In genomic region chr20:51600016-51600420, GRCh38 we compare ENCODE assay signal across 18 cellular contexts. TPM values are rescaled to one million over a fixed set of nuclear protein-coding genes. Genes with fewer than 3 reads are reported as not detected.
DNase-seq lines count a peak whose midpoint lies in the region; ATAC-seq and TF ChIP-seq lines count a peak whose summit lies in the region.
"Had no signal": no experiment of that assay in that cellular context is flagged by ENCODE, and none has a peak within 500 bp of the region (broad histone marks: within the 10 kb centered on the region; RNA-seq: fewer than 3 reads in every experiment).

No MANE protein-coding gene starts in this region.

- H3K4me2 ChIP-seq in hepatocyte, result no peak overlapping the region
- H3K4me2 ChIP-seq: GM23338 had no signal

- TF ChIP-seq CTCF in hepatocyte (IDR thresholded peaks at IDR 0.05; ENCODE audit: poor library complexity), result no peak

- H3K4me3 Mint-ChIP-seq in activated CD4-positive, alpha-beta T cell treated with anti-CD3 and anti-CD28 coated beads for 36 hours, result no peak overlapping the region
- H3K4me3 Mint-ChIP-seq in activated CD4-positive, alpha-beta T cell treated with anti-CD3 and anti-CD28 coated beads, Interleukin-2, amount 10 ng/mL, durations not matched to agents 7 days and 5 days, result no peak overlapping the region
- H3K4me3 Mint-ChIP-seq in activated naive CD8-positive, alpha-beta T cell treated with anti-CD3 and anti-CD28 coated beads, Interleukin-2, amount 50 U/mL, for 24 hours, result no peak overlapping the region
- H3K4me3 Mint-ChIP-seq: CD8-positive, alpha-beta T cell; GM23338 had no signal

- no peak overlapping the region for H3K27ac Mint-ChIP-seq in activated CD4-positive, alpha-beta T cell treated with anti-CD3 and anti-CD28 coated beads for 36 hours
- H3K27ac Mint-ChIP-seq in activated CD4-positive, alpha-beta T cell treated with anti-CD3 and anti-CD28 coated beads, Interleukin-2, amount 10 ng/mL, durations not matched to agents 7 days and 5 days, result no peak overlapping the region
- H3K27ac Mint-ChIP-seq in activated naive CD8-positive, alpha-beta T cell treated with anti-CD3 and anti-CD28 coated beads, Interleukin-2, amount 50 U/mL, for 24 hours, result peak overlapping the region; percentile 29
- H3K27ac Mint-ChIP-seq: CD8-positive, alpha-beta T cell; GM23338 had no signal

- peaks cover 3% of the 10 kb centered on the region for H3K27me3 Mint-ChIP-seq in activated CD4-positive, alpha-beta T cell treated with anti-CD3 and anti-CD28 coated beads for 36 hours
- peaks cover 4% of the 10 kb centered on the region for H3K27me3 Mint-ChIP-seq in activated CD4-positive, alpha-beta T cell treated with anti-CD3 and anti-CD28 coated beads, Interleukin-2, amount 10 ng/mL, durations not matched to agents 7 days and 5 days
- peaks cover 7% of the 10 kb centered on the region for H3K27me3 Mint-ChIP-seq in activated naive CD8-positive, alpha-beta T cell treated with anti-CD3 and anti-CD28 coated beads, Interleukin-2, amount 50 U/mL, for 24 hours

- H3K9me3 ChIP-seq in hepatocyte (ENCODE audit: low read depth), result no peaks in the 10 kb centered on the region

- peak; percentile 34 for DNase-seq in activated CD4-positive, alpha-beta T cell treated with anti-CD3 and anti-CD28 coated beads for 36 hours
- no peak for DNase-seq in activated CD4-positive, alpha-beta T cell treated with anti-CD3 and anti-CD28 coated beads, Interleukin-2, amount 10 ng/mL, durations not matched to agents 7 days and 5 days
- DNase-seq in activated naive CD8-positive, alpha-beta T cell treated with anti-CD3 and anti-CD28 coated beads, Interleukin-2, amount 50 U/mL, for 24 hours, result peak; percentile 35
- peak; percentile 71 for DNase-seq in islet precursor cell
- peak; percentile 82 for DNase-seq in pulmonary artery endothelial cell (ENCODE audit: low read depth, low spot score)
- DNase-seq in hepatocyte (ENCODE audit: low spot score), result no peak
- DNase-seq in UCSD-AML1 (lab: John Stamatoyannopoulos, UW; ENCODE audit: unreplicated experiment), result no peak
- DNase-seq: CD8-positive, alpha-beta T cell; DMS79 treated with DMSO at 0.1 percent for 48 hours; KBM-7; NCI-H1436; NCI-H2029 treated with DMSO at 0.1 percent for 48 hours; NCI-H748 treated with DMSO at 0.1 percent for 48 hours; OCI-M1; RPMI8226 had no signal

- H3K4me1 Mint-ChIP-seq in activated CD4-positive, alpha-beta T cell treated with anti-CD3 and anti-CD28 coated beads for 36 hours, result peaks cover 45% of the 10 kb centered on the region
- H3K4me1 Mint-ChIP-seq in activated CD4-positive, alpha-beta T cell treated with anti-CD3 and anti-CD28 coated beads, Interleukin-2, amount 10 ng/mL, durations not matched to agents 7 days and 5 days, result peaks cover 12% of the 10 kb centered on the region
- peaks cover 55% of the 10 kb centered on the region for H3K4me1 Mint-ChIP-seq in activated naive CD8-positive, alpha-beta T cell treated with anti-CD3 and anti-CD28 coated beads, Interleukin-2, amount 50 U/mL, for 24 hours

- CTCF ChIA-PET in activated CD4-positive, alpha-beta T cell treated with anti-CD3 and anti-CD28 coated beads for 36 hours (lab: Charles Lee), result interaction anchor here (1.3 kb wide), 1 partner anchor 12 kb away, joined by 3 read pairs; no protein-coding TSS in a partner anchor
- CTCF ChIA-PET in activated CD4-positive, alpha-beta T cell treated with anti-CD3 and anti-CD28 coated beads, Interleukin-2, amount 10 ng/mL, durations not matched to agents 7 days and 5 days (lab: Charles Lee), result interaction anchor here (0.5 kb wide), 1 partner anchor 8 kb away, joined by 3 read pairs; no protein-coding TSS in a partner anchor

- POLR2A ChIA-PET in activated CD4-positive, alpha-beta T cell treated with anti-CD3 and anti-CD28 coated beads for 36 hours (lab: Charles Lee), result interaction anchor here (0.6 kb wide), 1 partner anchor 8 kb away, joined by 5 read pairs; no protein-coding TSS in a partner anchor
- POLR2A ChIA-PET in activated CD4-positive, alpha-beta T cell treated with anti-CD3 and anti-CD28 coated beads, Interleukin-2, amount 10 ng/mL, durations not matched to agents 7 days and 5 days (lab: Charles Lee), result no interaction called here

- intact Hi-C loops in activated CD4-positive, alpha-beta T cell treated with anti-CD3 and anti-CD28 coated beads for 36 hours (cut with DNase I, micrococcal nuclease), result no loop called here

- WGBS in hepatocyte (ENCODE audit: low lambda C conversion rate, missing lambda C conversion rate), result 75% methylated on average over 7 of the region's 7 CpGs

- no peaks in the 10 kb centered on the region for H3K36me3 Mint-ChIP-seq in activated CD4-positive, alpha-beta T cell treated with anti-CD3 and anti-CD28 coated beads for 36 hours (ENCODE audit: low read depth)
- no peaks in the 10 kb centered on the region for H3K36me3 Mint-ChIP-seq in activated CD4-positive, alpha-beta T cell treated with anti-CD3 and anti-CD28 coated beads, Interleukin-2, amount 10 ng/mL, durations not matched to agents 7 days and 5 days (ENCODE audit: low read depth)
- H3K36me3 Mint-ChIP-seq in activated naive CD8-positive, alpha-beta T cell treated with anti-CD3 and anti-CD28 coated beads, Interleukin-2, amount 50 U/mL, for 24 hours (ENCODE audit: low read depth), result no peaks in the 10 kb centered on the region
- H3K36me3 Mint-ChIP-seq: CD8-positive, alpha-beta T cell had no signal

- no peaks in the 10 kb centered on the region for H3K9me2 ChIP-seq in hepatocyte (replicated peaks; ENCODE audit: insufficient read depth)

- no peak overlapping the region for H3K27ac ChIP-seq in hepatocyte
- H3K27ac ChIP-seq: 22Rv1 had no signal

- no peaks in the 10 kb centered on the region for H3K9me3 Mint-ChIP-seq in activated CD4-positive, alpha-beta T cell treated with anti-CD3 and anti-CD28 coated beads for 36 hours (ENCODE audit: low read depth)
- no peaks in the 10 kb centered on the region for H3K9me3 Mint-ChIP-seq in activated CD4-positive, alpha-beta T cell treated with anti-CD3 and anti-CD28 coated beads, Interleukin-2, amount 10 ng/mL, durations not matched to agents 7 days and 5 days
- H3K9me3 Mint-ChIP-seq in activated naive CD8-positive, alpha-beta T cell treated with anti-CD3 and anti-CD28 coated beads, Interleukin-2, amount 50 U/mL, for 24 hours, result no peaks in the 10 kb centered on the region
- H3K9me3 Mint-ChIP-seq: CD8-positive, alpha-beta T cell; GM23338 had no signal

- H3K36me3 ChIP-seq in hepatocyte (replicated peaks; ENCODE audit: insufficient read depth, low read depth), result no peaks in the 10 kb centered on the region

- H3K79me2 ChIP-seq in hepatocyte, result no peaks in the 10 kb centered on the region

- H3K27me3 ChIP-seq in hepatocyte, result no peaks in the 10 kb centered on the region

- no peak for ATAC-seq in activated CD4-positive, alpha-beta T cell treated with anti-CD3 and anti-CD28 coated beads for 36 hours
- peak; percentile 60 for ATAC-seq in activated naive CD8-positive, alpha-beta T cell treated with anti-CD3 and anti-CD28 coated beads, Interleukin-2, amount 50 U/mL, for 24 hours
- no peak for ATAC-seq in HG03457 (IDR thresholded peaks at IDR 0.05; ENCODE audit: unreplicated experiment)
- ATAC-seq: CD8-positive, alpha-beta T cell; GM23338 had no signal

- H3K4me3 ChIP-seq in hepatocyte, result no peak overlapping the region
- H3K4me3 ChIP-seq: GM23338 had no signal

- no peaks in the 10 kb centered on the region for H3K4me1 ChIP-seq in hepatocyte (ENCODE audit: insufficient read depth)

- no peaks in the 10 kb centered on the region for H4K20me1 ChIP-seq in hepatocyte (ENCODE audit: insufficient read depth, poor library complexity, severe bottlenecking)

- H2AFZ ChIP-seq in hepatocyte, result no peak overlapping the region
- H2AFZ ChIP-seq: GM23338 had no signal

RNA-seq across cellular contexts. Expression of gene NFATC2, which starts 57.5 kb away (rescaled TPM):
- total RNA-seq in activated CD4-positive, alpha-beta T cell treated with anti-CD3 and anti-CD28 coated beads for 36 hours, result 10 to 100 TPM; 38.5 to 49.8 TPM
- total RNA-seq in activated CD4-positive, alpha-beta T cell treated with anti-CD3 and anti-CD28 coated beads, Interleukin-2, amount 10 ng/mL, durations not matched to agents 7 days and 5 days, result 10 to 100 TPM; 62.0 to 68.8 TPM
- 1.6 and 1.7 TPM in 2 replicates for total RNA-seq in pulmonary artery endothelial cell
- total RNA-seq in hepatocyte, result 4.4 and 4.9 TPM in 2 replicates
- 8.3 and 10.3 TPM in 2 replicates for polyA plus RNA-seq in hepatocyte

Comparison
In these comparisons a context has a peak if more than half of its experiments do, and no peak if none do; other contexts are left out.
1. DNase-seq: peak in activated CD4-positive, alpha-beta T cell treated with anti-CD3 and anti-CD28 coated beads for 36 hours (single experiment), activated naive CD8-positive, alpha-beta T cell treated with anti-CD3 and anti-CD28 coated beads, Interleukin-2, amount 50 U/mL, for 24 hours (single experiment), islet precursor cell (single experiment) and pulmonary artery endothelial cell (single experiment); none in activated CD4-positive, alpha-beta T cell treated with anti-CD3 and anti-CD28 coated beads, Interleukin-2, amount 10 ng/mL, durations not matched to agents 7 days and 5 days (single experiment), hepatocyte (single experiment) and UCSD-AML1 (single experiment).